In genomic region chr10:5782174-5782573, GRCh38 we compare ENCODE assay signal across 19 cellular contexts. TPM values are rescaled to one million over a fixed set of nuclear protein-coding genes. Genes with fewer than 3 reads are reported as not detected.
A peak's percentile ranks its signal among the peaks of the same experiment; 100 is the strongest.
DNase-seq lines count a peak whose midpoint lies in the region; ATAC-seq and TF ChIP-seq lines count a peak whose summit lies in the region.
"Had no signal": no experiment of that assay in that cellular context is flagged by ENCODE, and none has a peak within 500 bp of the region (broad histone marks: within the 10 kb centered on the region; RNA-seq: fewer than 3 reads in every experiment).

No MANE protein-coding gene starts in this region.

- CTCF ChIA-PET in PC-9 (lab: Charles Lee) = no interaction called here

- H3K27me3 ChIP-seq in PC-9 (ENCODE audit: insufficient read depth, low read depth) = no peaks in the 10 kb centered on the region
- H3K27me3 ChIP-seq: right atrium auricular region, SJSA1, uterus had no signal

- H3K27me3 Mint-ChIP-seq in activated T-cell treated with anti-CD3 and anti-CD28 coated beads, Interleukin-2, amount 50 U/mL, for 72 hours (ENCODE audit: low read depth) = no peaks in the 10 kb centered on the region
- H3K27me3 Mint-ChIP-seq in chondrocyte (ENCODE audit: low read depth) = no peaks in the 10 kb centered on the region
- H3K27me3 Mint-ChIP-seq in stimulated activated naive B cell treated with anti-CD40 and anti-IgM and Interleukin-4, amounts not matched to agents 10 μg/mL and 1 μg/mL and 100 μg/mL, for 72 hours = no peaks in the 10 kb centered on the region

- H4K20me1 ChIP-seq in PC-9 (ENCODE audit: insufficient read depth) = peaks cover 12% of the 10 kb centered on the region

- ATAC-seq in activated T-cell treated with anti-CD3 and anti-CD28 coated beads, Interleukin-2, amount 50 U/mL, for 72 hours (replicated peaks in 1 of 2) = peak in 1 of 2 donors; percentile 30
- ATAC-seq in stimulated activated naive B cell treated with anti-CD40 and anti-IgM and Interleukin-4, amounts not matched to agents 10 μg/mL and 1 μg/mL and 100 μg/mL, for 72 hours (replicated peaks) = peak in 1 of 2 donors; percentile 25
- ATAC-seq in GM19035 (IDR thresholded peaks at IDR 0.05; ENCODE audit: unreplicated experiment) = no peak

- TF ChIP-seq CTCF in PC-9 (conservative IDR thresholded peaks at IDR 0.05) = no peak
- no peak for TF ChIP-seq CTCF in chondrocyte (IDR thresholded peaks at IDR 0.05)

- H3K9me2 ChIP-seq in PC-9 (ENCODE audit: insufficient read depth) = no peaks in the 10 kb centered on the region

- no peak overlapping the region for H3K4me2 ChIP-seq in PC-9

- peaks cover 24 to 63% of the 10 kb centered on the region in 2 donors for H3K36me3 Mint-ChIP-seq in activated T-cell treated with anti-CD3 and anti-CD28 coated beads, Interleukin-2, amount 50 U/mL, for 72 hours (ENCODE audit: insufficient read depth in 2 of 2)
- peaks cover 43% of the 10 kb centered on the region for H3K36me3 Mint-ChIP-seq in chondrocyte (ENCODE audit: low read depth)
- H3K36me3 Mint-ChIP-seq in stimulated activated naive B cell treated with anti-CD40 and anti-IgM and Interleukin-4, amounts not matched to agents 10 μg/mL and 1 μg/mL and 100 μg/mL, for 72 hours = peaks cover 64 to 89% of the 10 kb centered on the region in 2 donors

- peaks cover 54% of the 10 kb centered on the region for H3K79me2 ChIP-seq in PC-9 (ENCODE audit: low read depth)

- no peaks in the 10 kb centered on the region for H3K9me3 ChIP-seq in PC-9 (ENCODE audit: insufficient read depth, low read depth)
- H3K9me3 ChIP-seq: right atrium auricular region, SJSA1, uterus had no signal

- 0 out of 2 replicates have a peak overlapping the region, but pooled peaks have one; percentile 26 for H3K27ac ChIP-seq in PC-9
- H3K27ac ChIP-seq: right atrium auricular region, SJSA1, uterus had no signal

- POLR2A ChIA-PET in PC-9 (lab: Charles Lee; ENCODE audit: unreplicated experiment) = no interaction called here

- no peaks in the 10 kb centered on the region for H3K4me1 ChIP-seq in PC-9 (replicated peaks; ENCODE audit: insufficient read depth)
- H3K4me1 ChIP-seq: uterus had no signal

- no peak overlapping the region for H3K4me3 ChIP-seq in PC-9
- H3K4me3 ChIP-seq: right atrium auricular region, SJSA1, uterus had no signal

- DNase-seq in activated T-cell treated with anti-CD3 and anti-CD28 coated beads, Interleukin-2, amount 50 U/mL, for 72 hours = no peak
- no peak for DNase-seq in activated T-cell treated with anti-CD3 and anti-CD28 coated beads, Interleukin-2, amount 50 U/mL, for 1 hour
- no peak for DNase-seq in PC-9
- no peak for DNase-seq in chondrocyte (ENCODE audit: low spot score)
- DNase-seq in stimulated activated naive B cell treated with anti-CD40 and anti-IgM and Interleukin-4, amounts not matched to agents 10 μg/mL and 1 μg/mL and 100 μg/mL, for 72 hours = no peak
- DNase-seq in DMS153 treated with DMSO at 0.1 percent for 48 hours (lab: John Stamatoyannopoulos, UW; ENCODE audit: unreplicated experiment) = no peak
- no peak for DNase-seq in activated gamma-delta T cell treated with Interleukin-2 at 50 U/mL for 16 hours
- DNase-seq: activated CD4-positive, alpha-beta T cell treated with anti-CD3 and anti-CD28 coated beads, Interleukin-2, amount 50 U/mL, for 1 hour; aorta; GDM1; GOT3; hypothalamus; NCI-H1417 treated with DMSO at 0.1 percent for 48 hours; NCI-H2171 treated with DMSO at 0.1 percent for 48 hours; substantia nigra; uterus had no signal

- peak overlapping the region; percentile 57 for H3K27ac Mint-ChIP-seq in activated T-cell treated with anti-CD3 and anti-CD28 coated beads, Interleukin-2, amount 50 U/mL, for 72 hours
- H3K27ac Mint-ChIP-seq in chondrocyte (ENCODE audit: unreplicated experiment) = peak overlapping the region; percentile 13
- peak overlapping the region; percentile 11 for H3K27ac Mint-ChIP-seq in stimulated activated naive B cell treated with anti-CD40 and anti-IgM and Interleukin-4, amounts not matched to agents 10 μg/mL and 1 μg/mL and 100 μg/mL, for 72 hours

- intact Hi-C loops in PC-9 (cut with micrococcal nuclease; ENCODE audit: unreplicated experiment) = no loop called here

- H2AFZ ChIP-seq in PC-9 = no peak overlapping the region

- peaks cover 29% of the 10 kb centered on the region for H3K36me3 ChIP-seq in PC-9 (ENCODE audit: low read depth)
- H3K36me3 ChIP-seq: uterus had no signal

- peak overlapping the region; percentile 11 to 44 for H3K4me3 Mint-ChIP-seq in activated T-cell treated with anti-CD3 and anti-CD28 coated beads, Interleukin-2, amount 50 U/mL, for 72 hours
- H3K4me3 Mint-ChIP-seq in chondrocyte (ENCODE audit: unreplicated experiment) = no peak overlapping the region
- H3K4me3 Mint-ChIP-seq in stimulated activated naive B cell treated with anti-CD40 and anti-IgM and Interleukin-4, amounts not matched to agents 10 μg/mL and 1 μg/mL and 100 μg/mL, for 72 hours = peak overlapping the region in 1 of 2 donors; percentile 8

- 0 out of 2 replicates have a peak, but pooled peaks cover 3% of the 10 kb centered on the region for H3F3A ChIP-seq in PC-9 (ENCODE audit: insufficient read depth, low read depth)

- H3K9me3 Mint-ChIP-seq in activated T-cell treated with anti-CD3 and anti-CD28 coated beads, Interleukin-2, amount 50 U/mL, for 72 hours = peaks cover 0 to 3% of the 10 kb centered on the region in 2 donors
- peaks cover 4% of the 10 kb centered on the region for H3K9me3 Mint-ChIP-seq in chondrocyte (ENCODE audit: low read depth)
- no peaks in the 10 kb centered on the region for H3K9me3 Mint-ChIP-seq in stimulated activated naive B cell treated with anti-CD40 and anti-IgM and Interleukin-4, amounts not matched to agents 10 μg/mL and 1 μg/mL and 100 μg/mL, for 72 hours

- BruUV-seq in PC-9 (replicated peaks; lab: Mats Ljungman, UMichigan) = no TSS peak

- H3K4me1 Mint-ChIP-seq in activated T-cell treated with anti-CD3 and anti-CD28 coated beads, Interleukin-2, amount 50 U/mL, for 72 hours (ENCODE audit: low read depth) = peaks cover 75% of the 10 kb centered on the region
- H3K4me1 Mint-ChIP-seq in chondrocyte (ENCODE audit: low read depth) = peaks cover 38% of the 10 kb centered on the region
- H3K4me1 Mint-ChIP-seq in stimulated activated naive B cell treated with anti-CD40 and anti-IgM and Interleukin-4, amounts not matched to agents 10 μg/mL and 1 μg/mL and 100 μg/mL, for 72 hours = peaks cover 20 to 58% of the 10 kb centered on the region in 2 donors

RNA-seq across cellular contexts. Expression of gene GDI2, which starts 31.1 kb away (rescaled TPM):
- total RNA-seq in activated T-cell treated with anti-CD3 and anti-CD28 coated beads, Interleukin-2, amount 50 U/mL, for 72 hours = 100 to 1,000 TPM; 275 to 309 TPM
- total RNA-seq in PC-9 (2021) (152 and 196 TPM in 2 replicates), chondrocyte (254 to 259 TPM (median 256 TPM) in 3 replicates)
